In the genomic region with DNA sequence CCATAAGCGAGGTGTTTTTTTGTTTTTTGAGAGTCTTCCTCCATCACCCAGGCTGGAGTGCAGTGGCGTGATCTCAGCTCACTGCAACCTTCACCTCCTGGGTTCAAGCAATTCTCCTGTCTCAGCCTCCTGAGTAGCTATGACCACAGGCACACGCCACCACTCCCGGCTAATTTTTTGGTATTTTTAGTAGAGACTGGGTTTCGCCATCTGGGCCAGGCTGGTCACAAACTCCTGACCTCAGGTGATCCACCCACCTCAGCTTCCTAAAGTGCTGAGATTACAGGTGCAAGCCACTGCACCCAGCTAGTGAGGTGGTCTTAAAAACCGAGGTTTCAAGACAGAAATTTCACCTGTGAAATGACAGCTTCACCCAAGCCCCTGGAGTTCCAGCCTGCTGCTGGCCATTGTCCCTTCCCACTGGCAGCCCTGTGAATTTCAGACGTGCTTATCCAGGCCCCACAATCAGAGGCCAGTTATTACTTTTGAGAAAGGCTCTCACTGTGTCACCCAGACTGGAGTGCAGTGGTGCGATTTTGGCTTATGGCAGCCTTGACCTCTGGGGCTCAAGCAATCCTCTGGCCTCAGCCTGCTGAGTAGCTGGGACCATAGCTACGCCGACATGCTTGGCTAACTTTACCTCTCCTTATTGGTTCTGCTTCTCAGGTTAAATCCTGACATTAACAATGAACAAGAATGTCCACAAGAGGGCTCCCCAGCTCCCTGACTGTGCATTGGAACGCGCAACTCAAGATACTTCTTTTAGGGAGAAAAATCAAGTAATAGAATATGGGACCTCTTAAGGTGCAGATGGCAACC, we compare ENCODE assay signal across 8 cellular contexts. TPM values are rescaled to one million over a fixed set of nuclear protein-coding genes. Genes with fewer than 3 reads are reported as not detected.
DNase-seq lines count a peak whose midpoint lies in the region; ATAC-seq, FAIRE-seq and TF ChIP-seq lines count a peak whose summit lies in the region.

No MANE protein-coding gene starts in this region.

- peak overlapping the region in 10 of 11 experiments; percentile 9 to 75 (median 63); a peak in 16 of 22 replicates for H3K27ac ChIP-seq in BLaER1 treated with 17β-estradiol and CSF1 and Interleukin-3, amounts not matched to agents 10 nM and 100 nM
- H3K27ac ChIP-seq in OCI-LY3 (ENCODE audit: low read length) (no peak overlapping the region), cardiac muscle cell (peak overlapping the region; percentile 91), gastrocnemius medialis (peak overlapping the region in 3 of 4 donors; percentile 29 to 61 (median 58))

- no peaks in the 10 kb centered on the region for H3K79me2 ChIP-seq in OCI-LY3 (ENCODE audit: low read length)

- H3K36me3 Mint-ChIP-seq in activated T-helper 2 cell treated with anti-CD3 and anti-CD28 coated beads, Interferon-gamma antibody, Interleukin-2, Interleukin-4, amounts not matched to agents 10 μg/mL and 5 μg/mL and 100 μg/mL, durations not matched to agents 14 hours and 24 hours and 36 hours (ENCODE audit: low read depth) = peaks cover 78% of the 10 kb centered on the region

- in situ Hi-C loops in gastrocnemius medialis (cut with MboI; ENCODE audit: low sequenced_read_pairs in 4 of 4) = loop anchor here (10.0 to 25.0 kb wide), 4 partner anchors 126 to 294 kb away; no protein-coding TSS in a partner anchor

- H3K4me1 Mint-ChIP-seq in activated T-helper 2 cell treated with anti-CD3 and anti-CD28 coated beads, Interferon-gamma antibody, Interleukin-2, Interleukin-4, amounts not matched to agents 10 μg/mL and 5 μg/mL and 100 μg/mL, durations not matched to agents 14 hours and 24 hours and 36 hours (ENCODE audit: low read depth) = peaks cover 37% of the 10 kb centered on the region

- H3K27me3 Mint-ChIP-seq in activated T-helper 2 cell treated with anti-CD3 and anti-CD28 coated beads, Interferon-gamma antibody, Interleukin-2, Interleukin-4, amounts not matched to agents 10 μg/mL and 5 μg/mL and 100 μg/mL, durations not matched to agents 14 hours and 24 hours and 36 hours (ENCODE audit: low read depth) = no peaks in the 10 kb centered on the region

- FAIRE-seq in GM19239 (lab: Jason Lieb, UNC) = peak; percentile 70

- TF ChIP-seq POLR2A in gastrocnemius medialis (IDR thresholded peaks at IDR 0.05) = no peak

- H3K4me1 ChIP-seq in BLaER1 treated with 17β-estradiol and CSF1 and Interleukin-3, amounts not matched to agents 10 nM and 100 nM = peaks cover 74 to 95% (median 78%) of the 10 kb centered on the region in 10 experiments
- H3K4me1 ChIP-seq in OCI-LY3 (ENCODE audit: low read length) = no peaks in the 10 kb centered on the region
- H3K4me1 ChIP-seq in cardiac muscle cell (ENCODE audit: low read depth) = peaks cover 19% of the 10 kb centered on the region
- H3K4me1 ChIP-seq in gastrocnemius medialis = peaks cover 0 to 24% of the 10 kb centered on the region in 2 donors

- H3K27ac Mint-ChIP-seq in activated T-helper 2 cell treated with anti-CD3 and anti-CD28 coated beads, Interferon-gamma antibody, Interleukin-2, Interleukin-4, amounts not matched to agents 10 μg/mL and 5 μg/mL and 100 μg/mL, durations not matched to agents 14 hours and 24 hours and 36 hours = peak overlapping the region; percentile 54

- peak overlapping the region; percentile 68 to 87 (median 81) for H3K4me2 ChIP-seq in BLaER1 treated with 17β-estradiol and CSF1 and Interleukin-3, amounts not matched to agents 10 nM and 100 nM
- no peak overlapping the region for H3K4me2 ChIP-seq in OCI-LY3 (ENCODE audit: low read length)

- intact Hi-C loops in activated T-helper 2 cell treated with anti-CD3 and anti-CD28 coated beads, Interferon-gamma antibody, Interleukin-2, Interleukin-4, amounts not matched to agents 10 μg/mL and 5 μg/mL and 100 μg/mL, durations not matched to agents 14 hours and 24 hours and 36 hours (cut with micrococcal nuclease) = loop anchor here (2.0 kb wide), 1 partner anchor 16 kb away; no protein-coding TSS in a partner anchor
- intact Hi-C loops in gastrocnemius medialis (cut with DNase I; ENCODE audit: low total_unique reads) = loop anchor here (5.0 kb wide), 1 partner anchor 128 kb away; no protein-coding TSS in a partner anchor

- H3K9ac ChIP-seq in BLaER1 treated with 17β-estradiol and CSF1 and Interleukin-3, amounts not matched to agents 10 nM and 100 nM = peak overlapping the region in 6 of 11 experiments; percentile 2 to 62 (median 42); a peak in 5 of 22 replicates
- no peak overlapping the region for H3K9ac ChIP-seq in OCI-LY3 (ENCODE audit: low read length)

- peaks cover 71 to 100% (median 77%) of the 10 kb centered on the region in 11 experiments for H4K20me1 ChIP-seq in BLaER1 treated with 17β-estradiol and CSF1 and Interleukin-3, amounts not matched to agents 10 nM and 100 nM
- H4K20me1 ChIP-seq in OCI-LY3 (ENCODE audit: insufficient read depth, low read length) = peaks cover 55% of the 10 kb centered on the region

- H3K36me3 ChIP-seq in BLaER1 treated with 17β-estradiol and CSF1 and Interleukin-3, amounts not matched to agents 10 nM and 100 nM = peaks cover 76 to 88% (median 85%) of the 10 kb centered on the region in 11 experiments
- peaks cover 51% of the 10 kb centered on the region for H3K36me3 ChIP-seq in OCI-LY3 (replicated peaks; ENCODE audit: low read depth, low read length)
- peaks cover 63% of the 10 kb centered on the region for H3K36me3 ChIP-seq in cardiac muscle cell
- H3K36me3 ChIP-seq in gastrocnemius medialis = peaks cover 6 to 65% of the 10 kb centered on the region in 2 donors

- H3K4me3 ChIP-seq in BLaER1 treated with 17β-estradiol and CSF1 and Interleukin-3, amounts not matched to agents 10 nM and 100 nM = no peak overlapping the region; a peak in 2 of 20 replicates
- H3K4me3 ChIP-seq in OCI-LY3 (ENCODE audit: low read length) (no peak overlapping the region), cardiac muscle cell (no peak overlapping the region), gastrocnemius medialis (no peak overlapping the region)

- H3K27me3 ChIP-seq in BLaER1 treated with 17β-estradiol and CSF1 and Interleukin-3, amounts not matched to agents 10 nM and 100 nM = no peaks in the 10 kb centered on the region
- H3K27me3 ChIP-seq in OCI-LY3 (ENCODE audit: low read depth, low read length) (no peaks in the 10 kb centered on the region), cardiac muscle cell (no peaks in the 10 kb centered on the region), gastrocnemius medialis (no peaks in the 10 kb centered on the region)

- H3K9me3 ChIP-seq in BLaER1 treated with 17β-estradiol and CSF1 and Interleukin-3, amounts not matched to agents 10 nM and 100 nM (replicated peaks in 1 of 11) = peaks cover 0 to 11% (median 6%) of the 10 kb centered on the region in 11 experiments; a peak in 9 of 22 replicates
- H3K9me3 ChIP-seq in OCI-LY3 (ENCODE audit: insufficient read depth, low read length) (no peaks in the 10 kb centered on the region), cardiac muscle cell (ENCODE audit: low read depth) (no peaks in the 10 kb centered on the region), gastrocnemius medialis (no peaks in the 10 kb centered on the region)

- ATAC-seq in gastrocnemius medialis = peak in 1 of 2 donors; percentile 43
- no peak for ATAC-seq in HG02571 (IDR thresholded peaks at IDR 0.05; ENCODE audit: unreplicated experiment)
- ATAC-seq in GM21737 (IDR thresholded peaks at IDR 0.05; ENCODE audit: unreplicated experiment) = no peak

- no peak overlapping the region for H3K4me3 Mint-ChIP-seq in activated T-helper 2 cell treated with anti-CD3 and anti-CD28 coated beads, Interferon-gamma antibody, Interleukin-2, Interleukin-4, amounts not matched to agents 10 μg/mL and 5 μg/mL and 100 μg/mL, durations not matched to agents 14 hours and 24 hours and 36 hours (ENCODE audit: low read depth)

- H3K9me3 Mint-ChIP-seq in activated T-helper 2 cell treated with anti-CD3 and anti-CD28 coated beads, Interferon-gamma antibody, Interleukin-2, Interleukin-4, amounts not matched to agents 10 μg/mL and 5 μg/mL and 100 μg/mL, durations not matched to agents 14 hours and 24 hours and 36 hours = no peaks in the 10 kb centered on the region

- peak; percentile 44 for TF ChIP-seq CTCF in OCI-LY3 (IDR thresholded peaks at IDR 0.05; ENCODE audit: low read depth, low read length)
- TF ChIP-seq CTCF in cardiac muscle cell (IDR thresholded peaks at IDR 0.05; ENCODE audit: low read depth, low read length) = peak; percentile 63
- TF ChIP-seq CTCF in gastrocnemius medialis (IDR thresholded peaks at IDR 0.05 in 4 of 5, conservative IDR thresholded peaks at IDR 0.05 in 1 of 5) = peak; percentile 29 to 60 (median 56)

- no peak for DNase-seq in GM19239 (ENCODE audit: insufficient read length, low spot score)
- peak; percentile 29 for DNase-seq in activated T-helper 2 cell treated with anti-CD3 and anti-CD28 coated beads, Interferon-gamma antibody, Interleukin-2, Interleukin-4, amounts not matched to agents 10 μg/mL and 5 μg/mL and 100 μg/mL, durations not matched to agents 14 hours and 24 hours and 36 hours (ENCODE audit: low spot score)
- DNase-seq in cardiac muscle cell (ENCODE audit: low read depth in 1 of 2, low spot score in 1 of 2) = peak; percentile 60 to 77
- DNase-seq in gastrocnemius medialis = no peak

- H2AFZ ChIP-seq in OCI-LY3 (ENCODE audit: low read depth, low read length) = no peak overlapping the region

RNA-seq across cellular contexts. Expression of a gene that starts 19.4 kb away (rescaled TPM):
- total RNA-seq in activated T-helper 2 cell treated with anti-CD3 and anti-CD28 coated beads, Interferon-gamma antibody, Interleukin-2, Interleukin-4, amounts not matched to agents 10 μg/mL and 5 μg/mL and 100 μg/mL, durations not matched to agents 14 hours and 24 hours and 36 hours = 3,630 and 3,637 TPM in 2 replicates
- total RNA-seq in cardiac muscle cell = 3,076 and 4,542 TPM in 2 replicates
- 4,459 and 4,945 TPM in 2 replicates for polyA plus RNA-seq in cardiac muscle cell
- 100 to 1,000 TPM; 112 to 354 (median 209) TPM for total RNA-seq in gastrocnemius medialis

RNA-seq across cellular contexts. Expression of a gene that starts 41.7 kb away (rescaled TPM):
- total RNA-seq in activated T-helper 2 cell treated with anti-CD3 and anti-CD28 coated beads, Interferon-gamma antibody, Interleukin-2, Interleukin-4, amounts not matched to agents 10 μg/mL and 5 μg/mL and 100 μg/mL, durations not matched to agents 14 hours and 24 hours and 36 hours = 139 and 154 TPM in 2 replicates
- 59.5 and 81.0 TPM in 2 replicates for total RNA-seq in cardiac muscle cell
- polyA plus RNA-seq in cardiac muscle cell = 70.3 and 72.5 TPM in 2 replicates
- 100 to 1,000 TPM in 3 of 4 donors, 10 to 100 TPM in 1; 60.8 to 106 (median 102) TPM for total RNA-seq in gastrocnemius medialis

Comparison
In these comparisons a context has a peak if more than half of its experiments do, and no peak if none do; other contexts are left out.
1. DNase-seq: peak in activated T-helper 2 cell treated with anti-CD3 and anti-CD28 coated beads, Interferon-gamma antibody, Interleukin-2, Interleukin-4, amounts not matched to agents 10 μg/mL and 5 μg/mL and 100 μg/mL, durations not matched to agents 14 hours and 24 hours and 36 hours (single experiment) and cardiac muscle cell (2 of 2); none in GM19239 (single experiment) and gastrocnemius medialis (0 of 2).
2. Peak in every context shown above with its lines, with median percentiles within 50 percentile points of each other: CTCF ChIP-seq.